Comparison of ENCODE assay signal across 7 cellular contexts in genomic region chr22:20205964-20206708, GRCh38. TPM values are rescaled to one million over a fixed set of nuclear protein-coding genes. Genes with fewer than 3 reads are reported as not detected.
A peak's percentile ranks its signal among the peaks of the same experiment; 100 is the strongest.
DNase-seq lines count a peak whose midpoint lies in the region; ATAC-seq, FAIRE-seq and TF ChIP-seq lines count a peak whose summit lies in the region.

No MANE protein-coding gene starts in this region.

- H3K4me3 ChIP-seq in K562 (peak overlapping the region; percentile 53), kidney (ENCODE audit: low read length in 2 of 2) (peak overlapping the region; percentile 47 to 56)

- H3K9me3 ChIP-seq in K562 (replicated peaks; ENCODE audit: control insufficient read depth, insufficient read depth, low read depth, low read length), result no peaks in the 10 kb centered on the region
- no peaks in the 10 kb centered on the region for H3K9me3 ChIP-seq in kidney (ENCODE audit: control insufficient read depth in 1 of 2, low read length in 2 of 2)

- ATAC-seq in GM18861 (IDR thresholded peaks at IDR 0.05; ENCODE audit: unreplicated experiment), result peak; percentile 77
- peak; percentile 92 for ATAC-seq in K562
- ATAC-seq in GM18519 (IDR thresholded peaks at IDR 0.05; ENCODE audit: low FRiP score, unreplicated experiment), result no peak

- H3K79me2 ChIP-seq in K562 (ENCODE audit: control insufficient read depth, insufficient read depth, low read length), result peaks cover 16% of the 10 kb centered on the region

- CTCF ChIA-PET in K562 (lab: Yijun Ruan, JAX; ENCODE audit: low intra/inter-chr PET ratio), result interaction anchor here (1.4 to 2.3 kb wide), 2 partner anchors 20 to 62 kb away, joined by 4 to 10 read pairs; partner anchors contain the start of gene RTN4R

- peak overlapping the region; percentile 89 for H3K4me2 ChIP-seq in K562 (ENCODE audit: insufficient read depth, low read length)

- H3K36me3 ChIP-seq in K562 (ENCODE audit: control insufficient read depth, insufficient read depth, low read length), result no peaks in the 10 kb centered on the region
- H3K36me3 ChIP-seq in kidney (ENCODE audit: control insufficient read depth in 1 of 2, insufficient read depth in 2 of 2, low read length in 2 of 2), result no peaks in the 10 kb centered on the region

- peak overlapping the region; percentile 97 for H2AFZ ChIP-seq in K562 (ENCODE audit: low read depth, low read length)

- no peak for TF ChIP-seq RAD21 in K562 (CRISPR knock-in tag; conservative IDR thresholded peaks at IDR 0.05 in 1 of 2, IDR thresholded peaks at IDR 0.05 in 1 of 2)

- FAIRE-seq in K562 (lab: Jason Lieb, UNC) (peak; percentile 99), kidney (lab: Jason Lieb, UNC) (no peak)

- peaks cover 11% of the 10 kb centered on the region for H4K20me1 ChIP-seq in K562 (replicated peaks; ENCODE audit: control insufficient read depth, insufficient read depth, low read length)

- in situ Hi-C loops in K562 (cut with MboI), result no loop called here

- peak; percentile 97 for TF ChIP-seq POLR2A in K562 (conservative IDR thresholded peaks at IDR 0.05)

- POLR2A ChIA-PET in K562 (lab: Yijun Ruan, JAX), result interaction anchor here (0.6 to 2.2 kb wide), 15 partner anchors 8 to 524 kb away, joined by 3 to 12 read pairs (median 3); no protein-coding TSS in a partner anchor

- TF ChIP-seq CTCF in K562 (IDR thresholded peaks at IDR 0.05 in 2 of 3, conservative IDR thresholded peaks at IDR 0.05 in 1 of 3; ENCODE audit: insufficient read depth in 2 of 3, low read depth in 1 of 3, low read length in 3 of 3), result peak in 1 of 3 experiments; percentile 18; a peak in 2 of 6 replicates
- TF ChIP-seq CTCF in kidney (IDR thresholded peaks at IDR 0.05; ENCODE audit: borderline replicate concordance, extremely low read depth, insufficient read depth), result no peak

- DNase-seq in HS-5 (ENCODE audit: low read depth), result peak; percentile 42
- DNase-seq in T-helper 22 cell (ENCODE audit: low read depth), result peak; percentile 15
- peak; percentile 94 to 99 (median 96) for DNase-seq in K562 (ENCODE audit: extremely low read depth in 1 of 4, low spot score in 3 of 4)
- peak; percentile 89 for DNase-seq in kidney
- peak; percentile 65 for DNase-seq in stimulated activated CD4-positive, alpha-beta T cell treated with anti-CD3 and anti-CD28 coated beads, Interleukin-2, amount 100 ng/mL, for 4 hours (ENCODE audit: low read depth)

- peaks cover 23 to 83% of the 10 kb centered on the region in 2 experiments for H3K4me1 ChIP-seq in K562 (replicated peaks in 1 of 2; ENCODE audit: control insufficient read depth in 2 of 2, insufficient read depth in 2 of 2, low read length in 2 of 2)
- H3K4me1 ChIP-seq in kidney (ENCODE audit: control insufficient read depth in 1 of 2, insufficient read depth in 1 of 2, low read depth in 1 of 2, low read length in 2 of 2), result peaks cover 16 to 28% of the 10 kb centered on the region in 2 donors

- H3K27me3 ChIP-seq in K562 (ENCODE audit: control insufficient read depth in 2 of 2, insufficient read depth in 2 of 2, low read length in 2 of 2), result peaks cover 19 to 24% of the 10 kb centered on the region in 2 experiments; a peak in 4 of 5 replicates

- H3K9ac ChIP-seq in K562 (ENCODE audit: insufficient read depth in 1 of 2, low read depth in 2 of 2, low read length in 2 of 2) (peak overlapping the region; percentile 73 to 94), kidney (ENCODE audit: low read length in 2 of 2) (peak overlapping the region; percentile 46 to 58)

- intact Hi-C loops in K562 (cut with micrococcal nuclease) (loop anchor here (1.0 to 5.0 kb wide), 4 partner anchors 33 to 429 kb away; no protein-coding TSS in a partner anchor), kidney (cut with DNase I) (no loop called here)

- H3K9me1 ChIP-seq in K562 (ENCODE audit: control insufficient read depth, insufficient read depth, low read length), result no peaks in the 10 kb centered on the region

- TF ChIP-seq EP300 in K562 (IDR thresholded peaks at IDR 0.05; ENCODE audit: low read length), result peak; percentile 20; the same call in 1 of the 2 replicates

- TSS peak; percentile 96 for BruUV-seq in K562 (replicated peaks; lab: Mats Ljungman, UMichigan)

- 8% methylated on average over 12 of the region's 12 CpGs for WGBS in K562 (ENCODE audit: insufficient coverage, low coverage, missing lambda C conversion rate)

- peak overlapping the region; percentile 67 for H3K27ac ChIP-seq in K562 (ENCODE audit: extremely low read depth, low read depth, low read length)
- peak overlapping the region; percentile 63 to 65 for H3K27ac ChIP-seq in kidney (ENCODE audit: low read depth in 2 of 2, low read length in 2 of 2)

TF ChIP-seq in K562, 482 proteins besides CTCF, POLR2A, EP300 and RAD21 (continues in another document):
- TF ChIP-seq ARID2 (IDR thresholded peaks at IDR 0.05), result no peak
- no peak for TF ChIP-seq CBFB (CRISPR knock-in tag; IDR thresholded peaks at IDR 0.05)
- no peak for TF ChIP-seq MED1 (CRISPR knock-in tag; IDR thresholded peaks at IDR 0.05; ENCODE audit: borderline replicate concordance)
- no peak for TF ChIP-seq E2F8 (IDR thresholded peaks at IDR 0.05; ENCODE audit: low read depth, partially characterized antibody)
- no peak for TF ChIP-seq ZNF444 (CRISPR knock-in tag; IDR thresholded peaks at IDR 0.05)

RNA-seq across cellular contexts. Expression of gene CCDC188, which starts 55.3 kb away (rescaled TPM):
- not detected in 2 replicates for total RNA-seq in K562 (2011; cell fraction: chromatin; rRNA removed; ENCODE audit: low replicate concordance)
- not detected in 2 replicates for total RNA-seq in K562 (2011; cell fraction: nucleolus; rRNA removed)
- total RNA-seq in K562 (2011; cell fraction: nucleoplasm; rRNA removed), result not detected in 2 replicates
- total RNA-seq in K562 (2014; rRNA removed), result not detected in 2 replicates
- not detected in 2 replicates for total RNA-seq in K562 (2014; rRNA removed; fragmentation: Illumina TruSeq; extraction: Trizol)
- total RNA-seq in K562 (2015; rRNA removed; fragmentation: Illumina TruSeq; extraction: Trizol), result not detected in 2 replicates
- total RNA-seq in K562 (2021), result not detected in 2 replicates
- not detected in 2 replicates for polyA plus RNA-seq in K562 (2011; rRNA removed)
- polyA plus RNA-seq in K562 (2011; cell fraction: cytosol; rRNA removed), result not detected in 2 replicates
- not detected in 2 replicates for polyA plus RNA-seq in K562 (2011; cell fraction: nucleus; rRNA removed)
- 0.26 TPM in 1 of 2 replicates, not detected in the other for polyA plus RNA-seq in K562 (2012)
- not detected in 2 replicates for polyA plus RNA-seq in K562 (2014; fragmentation: Illumina TruSeq; extraction: Trizol)
- not detected for polyA plus RNA-seq in K562 (2014; fragmentation: Nextera tagmentation; extraction: Ambion mirVana)
- polyA plus RNA-seq in K562 (2014; rRNA removed), result not detected in 2 replicates
- polyA minus RNA-seq in K562 (2011; rRNA and poly(A)+ RNA removed), result not detected in 2 replicates
- not detected in 2 replicates for polyA minus RNA-seq in K562 (2011; cell fraction: cytosol; rRNA and poly(A)+ RNA removed)
- not detected in 2 replicates for polyA minus RNA-seq in K562 (2011; cell fraction: nucleus; rRNA and poly(A)+ RNA removed)
- 2.8 TPM for total RNA-seq in kidney
- 0.54 TPM for polyA plus RNA-seq in kidney (ENCODE audit: insufficient read depth, low read depth, low replicate concordance)

Comparison
In these comparisons a context has a peak if more than half of its experiments do, and no peak if none do; other contexts are left out.
1. DNase-seq: peak in every context shown above with its lines; median percentile 96 in K562; 89 in kidney; 65 in stimulated activated CD4-positive, alpha-beta T cell treated with anti-CD3 and anti-CD28 coated beads, Interleukin-2, amount 100 ng/mL, for 4 hours; 42 in HS-5; 15 in T-helper 22 cell.